8 cellular contexts compared by ENCODE assay signal in genomic region chr10:129466703-129467345, GRCh38. TPM values are rescaled to one million over a fixed set of nuclear protein-coding genes. Genes with fewer than 3 reads are reported as not detected.
A peak's percentile ranks its signal among the peaks of the same experiment; 100 is the strongest.
DNase-seq lines count a peak whose midpoint lies in the region; ATAC-seq, FAIRE-seq and TF ChIP-seq lines count a peak whose summit lies in the region.

Gene MGMT, plus strand, starts transcription at chr10:129467241.

- H3K9ac ChIP-seq in SK-N-MC (ENCODE audit: insufficient read length): peak within 1 kb of the TSS; percentile 62

- DNase-seq in GM19239 (ENCODE audit: insufficient read length, low spot score) (peak; percentile 92), SK-N-MC (ENCODE audit: low read depth, low spot score) (no peak), head of caudate nucleus (peak; percentile 88 to 98 (median 95)), ovary (peak; percentile 94 to 98 (median 97)), testis (peak; percentile 97)

- H3K4me1 Mint-ChIP-seq in activated naive CD8-positive, alpha-beta T cell (ENCODE audit: low read depth): peaks cover 17% of the 10 kb centered on the region

- H3K4me3 ChIP-seq in SK-N-MC (peak within 1 kb of the TSS; percentile 79), ovary (peak within 1 kb of the TSS; percentile 78), testis (peak within 1 kb of the TSS; percentile 77 to 81)

- peak; percentile 51 for TF ChIP-seq POLR2A in ovary (IDR thresholded peaks at IDR 0.05)
- peak; percentile 31 for TF ChIP-seq POLR2A in testis (IDR thresholded peaks at IDR 0.05)

- no peaks in the 10 kb centered on the region for H3K27me3 Mint-ChIP-seq in activated naive CD8-positive, alpha-beta T cell

- no peaks in the 10 kb centered on the region for H3K27me3 ChIP-seq in ovary
- H3K27me3 ChIP-seq in testis: no peaks in the 10 kb centered on the region

- peak within 1 kb of the TSS; percentile 89 for H3K4me3 Mint-ChIP-seq in activated naive CD8-positive, alpha-beta T cell

- peak; percentile 66 for FAIRE-seq in GM19239 (lab: Jason Lieb, UNC)

- peaks cover 4% of the 10 kb centered on the region for H3K36me3 Mint-ChIP-seq in activated naive CD8-positive, alpha-beta T cell

- peak within 1 kb of the TSS; percentile 85 for H3K27ac ChIP-seq in C4-2B
- no peak within 1 kb of the TSS for H3K27ac ChIP-seq in SK-N-MC
- H3K27ac ChIP-seq in ovary: peak within 1 kb of the TSS; percentile 83 to 86
- H3K27ac ChIP-seq in testis: peak within 1 kb of the TSS; percentile 83 to 84

- TF ChIP-seq EP300 in ovary (IDR thresholded peaks at IDR 0.05): no peak

- H3K36me3 ChIP-seq in SK-N-MC (ENCODE audit: insufficient read depth, low read length) (no peaks in the 10 kb centered on the region), ovary (no peaks in the 10 kb centered on the region), testis (ENCODE audit: low read depth, missing control alignments) (no peaks in the 10 kb centered on the region)

- ATAC-seq in HG03442 (IDR thresholded peaks at IDR 0.05; ENCODE audit: unreplicated experiment): peak; percentile 88

- H3K27ac Mint-ChIP-seq in activated naive CD8-positive, alpha-beta T cell: peak within 1 kb of the TSS; percentile 81

- WGBS in ovary, 3 donors: 1 to 9% (median 4%) methylated on average over 41 to 79 of the region's 83 CpGs
- 1 to 3% methylated on average over 38 to 42 of the region's 83 CpGs for WGBS in testis, 2 donors

- H3K9me3 ChIP-seq in SK-N-MC (ENCODE audit: low read depth, low read length) (no peaks in the 10 kb centered on the region), ovary (no peaks in the 10 kb centered on the region), testis (no peaks in the 10 kb centered on the region)

- intact Hi-C loops in head of caudate nucleus (cut with DNase I): no loop called here
- intact Hi-C loops in ovary (cut with DNase I): loop anchor here in 1 of 4 donors (10.0 kb wide), 1 partner anchor 498 kb away; the partner anchor contains the start of gene EBF3
- intact Hi-C loops in testis (cut with DNase I; ENCODE audit: low total_unique reads): no loop called here

- H3K4me1 ChIP-seq in ovary (ENCODE audit: insufficient read depth) (peaks cover 2% of the 10 kb centered on the region), testis (peaks cover 7% of the 10 kb centered on the region)

- TF ChIP-seq CTCF in C4-2B (conservative IDR thresholded peaks at IDR 0.05) (no peak), ovary (IDR thresholded peaks at IDR 0.05) (no peak), testis (IDR thresholded peaks at IDR 0.05) (no peak)

- H3K9me3 Mint-ChIP-seq in activated naive CD8-positive, alpha-beta T cell (ENCODE audit: low read depth): no peaks in the 10 kb centered on the region

RNA-seq across cellular contexts. Expression of gene MGMT, which starts in this region (rescaled TPM):
- 10 to 100 TPM; 14.7 to 53.3 (median 26.5) TPM for total RNA-seq in ovary
- polyA plus RNA-seq in ovary: 10 to 100 TPM in 1 of 2 donors, 1 to 10 TPM in 1; 4.5 to 20.7 TPM
- 10 to 100 TPM; 37.9 to 40.7 TPM for total RNA-seq in testis
- polyA plus RNA-seq in testis (ENCODE audit: insufficient read depth, low read depth, low replicate concordance): 32.8 TPM
